In the genomic region with DNA sequence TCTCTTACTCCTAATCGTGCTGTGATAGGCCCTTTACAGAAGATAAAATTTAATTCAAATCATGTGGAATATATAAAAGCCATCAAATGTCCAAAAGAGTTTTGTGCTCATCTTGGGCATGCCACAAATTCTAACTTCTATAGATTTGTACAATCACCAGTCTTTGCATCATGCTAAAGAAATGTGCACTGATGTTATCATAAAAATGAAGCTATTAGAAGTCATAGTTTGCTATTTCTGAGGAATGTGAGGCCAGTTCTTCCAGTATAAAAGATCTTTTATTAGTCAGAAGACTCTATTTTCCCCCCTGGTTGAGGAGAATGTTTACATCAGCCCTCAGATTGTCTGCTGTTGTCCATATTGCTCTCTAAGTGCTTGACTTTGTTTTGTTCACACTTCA, we compare ENCODE assay signal across 11 cellular contexts. TPM values are rescaled to one million over a fixed set of nuclear protein-coding genes. Genes with fewer than 3 reads are reported as not detected.
DNase-seq lines count a peak whose midpoint lies in the region; ATAC-seq and TF ChIP-seq lines count a peak whose summit lies in the region.
"Had no signal": no experiment of that assay in that cellular context is flagged by ENCODE, and none has a peak within 500 bp of the region (broad histone marks: within the 10 kb centered on the region; RNA-seq: fewer than 3 reads in every experiment).

No MANE protein-coding gene starts in this region.

- peaks cover 16 to 38% (median 28%) of the 10 kb centered on the region in 4 donors for H3K4me1 Mint-ChIP-seq in CD4-positive, CD25-positive, alpha-beta regulatory T cell

- no peak overlapping the region for H2BK15ac ChIP-seq in neuronal stem cell (ENCODE audit: low read length)

- H3K79me1 ChIP-seq in neuronal stem cell (ENCODE audit: low read depth, low read length) = no peaks in the 10 kb centered on the region

- no peak overlapping the region for H2BK120ac ChIP-seq in neuronal stem cell (ENCODE audit: low read depth, low read length)

- H3K27ac Mint-ChIP-seq in CD4-positive, CD25-positive, alpha-beta regulatory T cell = peak overlapping the region; percentile 26 to 95 (median 43)

- no peak for TF ChIP-seq CTCF in choroid plexus epithelial cell (conservative IDR thresholded peaks at IDR 0.05; ENCODE audit: low read depth, low read length)

- no peak overlapping the region for H2AK5ac ChIP-seq in neuronal stem cell (ENCODE audit: low read depth, low read length)

- no peak overlapping the region for H3K14ac ChIP-seq in neuronal stem cell (ENCODE audit: low read length)

- ATAC-seq in CD4-positive, CD25-positive, alpha-beta regulatory T cell (ENCODE audit: low read depth in 2 of 2) = no peak

- H2BK12ac ChIP-seq in neuronal stem cell (ENCODE audit: low read length) = no peak overlapping the region

- H3K18ac ChIP-seq in neuronal stem cell (ENCODE audit: low read length) = no peak overlapping the region

- no peak overlapping the region for H2BK5ac ChIP-seq in neuronal stem cell (ENCODE audit: low read length)

- peaks cover 0 to 8% (median 0%) of the 10 kb centered on the region in 7 donors for H3K9me3 Mint-ChIP-seq in CD4-positive, CD25-positive, alpha-beta regulatory T cell

- no peaks in the 10 kb centered on the region for H3K9me2 ChIP-seq in Karpas-422 (replicated peaks; ENCODE audit: insufficient read depth, low read length)

- H3K36me3 Mint-ChIP-seq in CD4-positive, CD25-positive, alpha-beta regulatory T cell = peaks cover 6% of the 10 kb centered on the region

- H3K36me3 ChIP-seq in CD4-positive, CD25-positive, alpha-beta regulatory T cell (ENCODE audit: control insufficient read depth, insufficient read depth, low read length) = peaks cover 4% of the 10 kb centered on the region
- H3K36me3 ChIP-seq in neuronal stem cell (replicated peaks in 1 of 2; ENCODE audit: control insufficient read depth in 2 of 2, insufficient read depth in 2 of 2, low read length in 2 of 2) (no peaks in the 10 kb centered on the region), Karpas-422 (ENCODE audit: insufficient read depth, low read length) (no peaks in the 10 kb centered on the region)
- H3K36me3 ChIP-seq: ovary had no signal

- H3K9me3 ChIP-seq in CD4-positive, CD25-positive, alpha-beta regulatory T cell (ENCODE audit: control insufficient read depth in 2 of 2, low read length in 2 of 2) = no peaks in the 10 kb centered on the region
- H3K9me3 ChIP-seq in neuronal stem cell (replicated peaks in 1 of 2; ENCODE audit: control insufficient read depth in 2 of 2, insufficient read depth in 1 of 2, low read depth in 1 of 2, low read length in 2 of 2) (no peaks in the 10 kb centered on the region), Karpas-422 (ENCODE audit: low read length) (no peaks in the 10 kb centered on the region)
- H3K9me3 ChIP-seq: ovary had no signal

- H3K4me1 ChIP-seq in CD4-positive, CD25-positive, alpha-beta regulatory T cell (ENCODE audit: control insufficient read depth, insufficient read depth, low read length, poor library complexity, severe bottlenecking) = peaks cover 33% of the 10 kb centered on the region
- H3K4me1 ChIP-seq in neuronal stem cell (ENCODE audit: control insufficient read depth in 2 of 2, insufficient read depth in 1 of 2, low read depth in 1 of 2, low read length in 2 of 2) (peaks cover 15 to 18% of the 10 kb centered on the region in 2 donors), Karpas-422 (ENCODE audit: low read length) (peaks cover 18% of the 10 kb centered on the region)

- H3K27me3 Mint-ChIP-seq in CD4-positive, CD25-positive, alpha-beta regulatory T cell = peaks cover 4% of the 10 kb centered on the region

- no peak overlapping the region for H3K4me3 ChIP-seq in CD4-positive, CD25-positive, alpha-beta regulatory T cell (ENCODE audit: low read depth, low read length)
- no peak overlapping the region for H3K4me3 ChIP-seq in choroid plexus epithelial cell (ENCODE audit: low read depth, low read length)
- H3K4me3 ChIP-seq in neuronal stem cell (ENCODE audit: low read length in 2 of 2) = no peak overlapping the region
- H3K4me3 ChIP-seq in Karpas-422 (ENCODE audit: low read length) = no peak overlapping the region
- H3K4me3 ChIP-seq: ovary had no signal

- peak overlapping the region; percentile 89 to 98 (median 94) for H3K4me3 Mint-ChIP-seq in CD4-positive, CD25-positive, alpha-beta regulatory T cell

- H3K4me2 ChIP-seq in neuronal stem cell (ENCODE audit: insufficient read depth, low read length, poor library complexity, severe bottlenecking) = no peak overlapping the region
- H3K4me2 ChIP-seq in Karpas-422 (ENCODE audit: low read depth, low read length, poor library complexity, severe bottlenecking) = no peak overlapping the region

- H3K4ac ChIP-seq in neuronal stem cell (ENCODE audit: low read length) = no peak overlapping the region

- no peaks in the 10 kb centered on the region for H3K27me3 ChIP-seq in CD4-positive, CD25-positive, alpha-beta regulatory T cell (ENCODE audit: control insufficient read depth, insufficient read depth, low read length)
- H3K27me3 ChIP-seq in neuronal stem cell (ENCODE audit: control insufficient read depth in 3 of 3, insufficient read depth in 3 of 3, low read depth in 1 of 3, low read length in 3 of 3) = peaks cover 0 to 10% (median 0%) of the 10 kb centered on the region in 3 experiments
- H3K27me3 ChIP-seq in Karpas-422 (ENCODE audit: low read length) = no peaks in the 10 kb centered on the region
- H3K27me3 ChIP-seq: ovary had no signal

- H4K91ac ChIP-seq in neuronal stem cell (ENCODE audit: low read depth, low read length, poor library complexity) = no peak overlapping the region

- H2AFZ ChIP-seq in neuronal stem cell (ENCODE audit: low read length) = peak overlapping the region; percentile 67
- H2AFZ ChIP-seq in Karpas-422 (ENCODE audit: low read length) = no peak overlapping the region

- H3K79me2 ChIP-seq in Karpas-422 (ENCODE audit: low read length) = no peaks in the 10 kb centered on the region

- H4K20me1 ChIP-seq in Karpas-422 (ENCODE audit: insufficient read depth, low read depth, low read length) = no peaks in the 10 kb centered on the region

- H3K23ac ChIP-seq in neuronal stem cell (ENCODE audit: low read depth, low read length, poor library complexity) = no peak overlapping the region

- H3K27ac ChIP-seq in CD4-positive, CD25-positive, alpha-beta regulatory T cell (ENCODE audit: insufficient read depth, low read length, poor library complexity, severe bottlenecking) = peak overlapping the region; percentile 6
- H3K27ac ChIP-seq in neuronal stem cell (replicated peaks; ENCODE audit: low read length) (no peak overlapping the region), Karpas-422 (ENCODE audit: low read length) (no peak overlapping the region)

- DNase-seq in CD4-positive, CD25-positive, alpha-beta regulatory T cell = no peak
- DNase-seq in M059J (ENCODE audit: low read depth) = peak; percentile 60
- peak; percentile 77 for DNase-seq in choroid plexus epithelial cell (ENCODE audit: low read depth)
- no peak for DNase-seq in neuronal stem cell (ENCODE audit: low spot score)
- no peak for DNase-seq in DMS79 treated with DMSO at 0.1 percent for 48 hours (lab: John Stamatoyannopoulos, UW)
- DNase-seq in Karpas-422 = no peak
- no peak for DNase-seq in nucleus accumbens (lab: John Stamatoyannopoulos, UW)
- no peak for DNase-seq in ecto neural progenitor cell (ENCODE audit: low spot score)
- DNase-seq: COR-L47, NCI-H1694, ovary had no signal

- H4K8ac ChIP-seq in neuronal stem cell (ENCODE audit: low read depth, low read length) = no peak overlapping the region

- H3K9ac ChIP-seq in neuronal stem cell (ENCODE audit: low read depth, low read length, poor library complexity) = no peak overlapping the region
- H3K9ac ChIP-seq in Karpas-422 (ENCODE audit: low read length) = no peak overlapping the region

- WGBS in neuronal stem cell (ENCODE audit: extremely low coverage in 2 of 2, insufficient read length in 2 of 2, insufficient replicate concordance in 1 of 2), 2 donors = no CpG with 5 or more reads among the region's 1 CpG

RNA-seq across cellular contexts. Expression of gene ANXA2, which starts 2.1 kb away (rescaled TPM):
- total RNA-seq in CD4-positive, CD25-positive, alpha-beta regulatory T cell = 261 TPM
- 1,000 to 10,000 TPM in 2 of 4 donors, 100 to 1,000 TPM in 2; 681 to 1,236 (median 896) TPM for polyA plus RNA-seq in CD4-positive, CD25-positive, alpha-beta regulatory T cell
- total RNA-seq in M059J (2014; rRNA removed; shearing (Covaris generic)) = 2,649 and 2,950 TPM in 2 replicates
- 93.2 TPM for polyA plus RNA-seq in neuronal stem cell (2013, experiment 1 of 2)
- 92.4 TPM for polyA plus RNA-seq in neuronal stem cell (2013, experiment 2 of 2)
- 5.5 and 6.7 TPM in 2 replicates for total RNA-seq in Karpas-422 (2014; rRNA removed; shearing (Covaris generic); ENCODE audit: low replicate concordance)

Comparison
In these comparisons a context has a peak if more than half of its experiments do, and no peak if none do; other contexts are left out.
1. DNase-seq: peak in M059J (single experiment) and choroid plexus epithelial cell (single experiment); none in CD4-positive, CD25-positive, alpha-beta regulatory T cell (0 of 3), neuronal stem cell (single experiment), DMS79 treated with DMSO at 0.1 percent for 48 hours (single experiment), Karpas-422 (single experiment), nucleus accumbens (0 of 56) and ecto neural progenitor cell (single experiment).
2. RNA of gene ANXA2, which starts 2.1 kb away (total RNA-seq): 2,649 to 2,950 TPM in M059J and 261 TPM in CD4-positive, CD25-positive, alpha-beta regulatory T cell (single experiment); 5.5 to 6.7 TPM in Karpas-422; every median in the first group is over 10 times any median in the second.